In genomic region chr13:29801102-29801501, GRCh38 we compare ENCODE assay signal across 13 cellular contexts.
"Had no signal": no experiment of that assay in that cellular context is flagged by ENCODE, and none has a peak within 500 bp of the region (broad histone marks: within the 10 kb centered on the region; RNA-seq: fewer than 3 reads in every experiment).

No MANE protein-coding gene starts in this region.

- H3K4me3 Mint-ChIP-seq: activated T-helper 1 cell treated with anti-CD3 and anti-CD28 coated beads, Interleukin-12 subunit alpha, Interleukin-12 subunit beta, Interleukin-2, Interleukin-4 antibody, amounts not matched to agents 30 ng/mL and 10 ng/mL and 1 ng/mL, durations not matched to agents 14 hours and 24 hours and 36 hours; nephron had no signal

- H3K4me1 ChIP-seq: ascending aorta had no signal

- H3K27ac Mint-ChIP-seq: activated T-helper 1 cell treated with anti-CD3 and anti-CD28 coated beads, Interleukin-12 subunit alpha, Interleukin-12 subunit beta, Interleukin-2, Interleukin-4 antibody, amounts not matched to agents 30 ng/mL and 10 ng/mL and 1 ng/mL, durations not matched to agents 14 hours and 24 hours and 36 hours; nephron had no signal

- H3K27ac ChIP-seq: ascending aorta, dorsolateral prefrontal cortex, esophagus muscularis mucosa, spleen had no signal

- ATAC-seq: sciatic nerve had no signal

- H3K4me1 Mint-ChIP-seq: nephron had no signal

- H3K4me3 ChIP-seq: ascending aorta, dorsolateral prefrontal cortex, esophagus muscularis mucosa, spleen had no signal

- H3K9me3 ChIP-seq: ascending aorta, esophagus muscularis mucosa had no signal

- DNase-seq: activated CD4-positive, CD25-positive, alpha-beta regulatory T cell treated with anti-CD3 and anti-CD28 coated beads, Interleukin-2, amount 50 U/mL, for 72 hours; activated naive CD4-positive, alpha-beta T cell treated with Interleukin-2 at 50 U/mL for 16 hours; dorsolateral prefrontal cortex; hippocampal formation; kidney; mesenchymal stem cell; spleen; stimulated activated CD4-positive, alpha-beta T cell treated with anti-CD3 and anti-CD28 coated beads, Interleukin-1b, Interleukin-23, amount 100 ng/mL, for 48 hours had no signal

- H3K27me3 ChIP-seq: ascending aorta, dorsolateral prefrontal cortex, esophagus muscularis mucosa, spleen had no signal

- H3K36me3 ChIP-seq: ascending aorta, esophagus muscularis mucosa, spleen had no signal

- H3K9me3 Mint-ChIP-seq: activated T-helper 1 cell treated with anti-CD3 and anti-CD28 coated beads, Interleukin-12 subunit alpha, Interleukin-12 subunit beta, Interleukin-2, Interleukin-4 antibody, amounts not matched to agents 30 ng/mL and 10 ng/mL and 1 ng/mL, durations not matched to agents 14 hours and 24 hours and 36 hours; nephron had no signal
